Comparison of ENCODE assay signal across 22 cellular contexts in the genomic region with DNA sequence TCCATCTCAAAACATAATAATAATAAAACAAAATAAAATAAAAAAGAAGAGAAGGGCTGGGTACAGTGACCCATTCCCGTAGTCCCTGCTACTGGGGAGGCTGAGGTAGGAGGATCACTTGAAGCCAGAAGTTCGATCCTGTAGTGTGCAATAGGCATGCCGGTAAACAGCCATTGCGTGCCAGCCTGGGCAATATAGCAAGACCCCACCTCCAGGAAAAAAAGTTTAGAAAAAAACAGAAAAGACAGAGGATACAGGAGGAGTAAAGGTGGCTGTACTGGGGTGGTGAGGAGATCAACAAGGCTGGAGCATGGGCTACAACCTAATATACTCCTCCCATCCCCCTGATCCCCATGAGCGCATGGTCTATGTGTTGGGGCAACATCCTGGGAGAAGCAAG. TPM values are rescaled to one million over a fixed set of nuclear protein-coding genes. Genes with fewer than 3 reads are reported as not detected.
DNase-seq lines count a peak whose midpoint lies in the region; ATAC-seq and TF ChIP-seq lines count a peak whose summit lies in the region.
"Had no signal": no experiment of that assay in that cellular context is flagged by ENCODE, and none has a peak within 500 bp of the region (broad histone marks: within the 10 kb centered on the region; RNA-seq: fewer than 3 reads in every experiment).

No MANE protein-coding gene starts in this region.

- no peak for TF ChIP-seq CTCF in CD14-positive monocyte (IDR thresholded peaks at IDR 0.05)
- TF ChIP-seq CTCF in HEK293 (tag by site-specific recombination; IDR thresholded peaks at IDR 0.05), result no peak
- no peak for TF ChIP-seq CTCF in WTC11 (IDR thresholded peaks at IDR 0.05)
- no peak for TF ChIP-seq CTCF in progenitor cell of endocrine pancreas (IDR thresholded peaks at IDR 0.05; ENCODE audit: unreplicated experiment)

- H3K36me3 ChIP-seq in HEK293 (ENCODE audit: control insufficient read depth in 2 of 2, insufficient read depth in 1 of 2, low read length in 2 of 2), result no peaks in the 10 kb centered on the region
- H3K36me3 ChIP-seq: BLaER1 had no signal

- H3K9me3 Mint-ChIP-seq in CD14-positive monocyte (peaks cover 0 to 3% (median 0%) of the 10 kb centered on the region in 7 donors), WTC11 (peaks cover 10% of the 10 kb centered on the region), progenitor cell of endocrine pancreas (ENCODE audit: low read depth) (no peaks in the 10 kb centered on the region)
- H3K9me3 Mint-ChIP-seq: CD4-positive, CD25-positive, alpha-beta regulatory T cell; GM23338; HFFc6; IgD-negative memory B cell had no signal

- POLR2A ChIA-PET in HEK293 (lab: Yijun Ruan, JAX) (no interaction called here), WTC11 (lab: Charles Lee) (no interaction called here)

- intact Hi-C loops in CD14-positive monocyte (cut with micrococcal nuclease), result no loop called here

- H3K27me3 Mint-ChIP-seq in CD14-positive monocyte (ENCODE audit: low read depth in 3 of 3) (peaks cover 0 to 6% (median 0%) of the 10 kb centered on the region in 3 donors), WTC11 (ENCODE audit: low read depth) (no peaks in the 10 kb centered on the region), progenitor cell of endocrine pancreas (no peaks in the 10 kb centered on the region)
- H3K27me3 Mint-ChIP-seq: CD8-positive, alpha-beta memory T cell; IgD-negative memory B cell had no signal

- DNase-seq in CD14-positive monocyte (ENCODE audit: low spot score) (no peak), WTC11 (ENCODE audit: low spot score) (no peak), cerebellum (ENCODE audit: low spot score) (no peak), progenitor cell of endocrine pancreas (ENCODE audit: low spot score, unreplicated experiment) (no peak), OCI-M2 (lab: John Stamatoyannopoulos, UW; ENCODE audit: unreplicated experiment) (no peak), kidney glomerular epithelial cell (lab: John Stamatoyannopoulos, UW) (no peak)
- DNase-seq: AML-193; CD4-positive, CD25-positive, alpha-beta regulatory T cell; CD8-positive, alpha-beta memory T cell; COR-L47; DMS 273 treated with DMSO at 0.1 percent for 48 hours; DMS53; GDM1; HCEC 1CT; HFFc6; KG1 had no signal

- CTCF ChIA-PET in HEK293 (lab: Yijun Ruan, JAX), result interaction anchor here (0.7 kb wide), 1 partner anchor 289 kb away, joined by 3 read pairs; no protein-coding TSS in a partner anchor
- CTCF ChIA-PET in WTC11 (lab: Charles Lee), result interaction anchor here (0.9 kb wide), 1 partner anchor 63 kb away, joined by 3 read pairs; no protein-coding TSS in a partner anchor

- no peak overlapping the region for H3K4me3 ChIP-seq in HEK293 (ENCODE audit: low read depth, low read length)
- H3K4me3 ChIP-seq: A549, BLaER1, GM23338 had no signal

- H3K4me3 Mint-ChIP-seq in CD14-positive monocyte, result no peak overlapping the region
- no peak overlapping the region for H3K4me3 Mint-ChIP-seq in WTC11
- no peak overlapping the region for H3K4me3 Mint-ChIP-seq in progenitor cell of endocrine pancreas (ENCODE audit: low read depth)
- H3K4me3 Mint-ChIP-seq: CD4-positive, CD25-positive, alpha-beta regulatory T cell; CD8-positive, alpha-beta memory T cell; GM23338; HFFc6 had no signal

- H3K27ac ChIP-seq in HEK293 (ENCODE audit: extremely low read depth, low read depth, low read length), result no peak overlapping the region
- H3K27ac ChIP-seq: A549, BLaER1, HL-60 had no signal

- H3K27ac Mint-ChIP-seq in CD14-positive monocyte (peak overlapping the region; percentile 42 to 89 (median 79)), WTC11 (no peak overlapping the region), progenitor cell of endocrine pancreas (no peak overlapping the region)
- H3K27ac Mint-ChIP-seq: CD4-positive, CD25-positive, alpha-beta regulatory T cell; CD8-positive, alpha-beta memory T cell; GM23338; HFFc6 had no signal

- H3K4me1 Mint-ChIP-seq in CD14-positive monocyte (peaks cover 34% of the 10 kb centered on the region), WTC11 (peaks cover 18% of the 10 kb centered on the region), progenitor cell of endocrine pancreas (ENCODE audit: low read depth) (no peaks in the 10 kb centered on the region)

- no peaks in the 10 kb centered on the region for H3K4me1 ChIP-seq in HEK293 (ENCODE audit: control insufficient read depth, insufficient read depth, low read length)

- H3K9me3 ChIP-seq in HEK293 (ENCODE audit: control insufficient read depth, insufficient read depth, low read depth, low read length), result no peaks in the 10 kb centered on the region
- H3K9me3 ChIP-seq: A549 had no signal

- peaks cover 36 to 41% of the 10 kb centered on the region in 2 donors for H3K36me3 Mint-ChIP-seq in CD14-positive monocyte
- H3K36me3 Mint-ChIP-seq in WTC11, result peaks cover 5% of the 10 kb centered on the region; the same call in 1 of the 2 replicates
- H3K36me3 Mint-ChIP-seq in progenitor cell of endocrine pancreas (ENCODE audit: insufficient read depth), result no peaks in the 10 kb centered on the region

- no peak for ATAC-seq in WTC11
- ATAC-seq: A549, GM23338 had no signal

TF ChIP-seq in HEK293, 187 proteins besides CTCF, POLR2A, EP300 and RAD21:
- TF ChIP-seq ZNF121 (tag by site-specific recombination; IDR thresholded peaks at IDR 0.05), result peak; percentile 79
- TF ChIP-seq ZNF114 (tag by site-specific recombination; IDR thresholded peaks at IDR 0.05), result no peak
- no peak for TF ChIP-seq ZNF555 (tag by site-specific recombination; conservative IDR thresholded peaks at IDR 0.05)

TF ChIP-seq in WTC11, 78 proteins besides CTCF, POLR2A, EP300 and RAD21:
- TF ChIP-seq ELF4 (CRISPR knock-in tag; IDR thresholded peaks at IDR 0.05; ENCODE audit: low read depth) (no peak), ZNF121 (CRISPR knock-in tag; IDR thresholded peaks at IDR 0.05) (peak; percentile 38; the same call in 1 of the 2 replicates)

RNA-seq across cellular contexts. Expression of gene PTAFR, which starts 30.8 kb away (rescaled TPM):
- polyA plus RNA-seq in CD14-positive monocyte, result 100 to 1,000 TPM; 331 to 347 TPM
- total RNA-seq in WTC11 (2021) (1.8 to 2.6 TPM (median 1.9 TPM) in 3 replicates), cerebellum (2.6 TPM), progenitor cell of endocrine pancreas (0.19 and 0.27 TPM in 2 replicates)

RNA-seq across cellular contexts. Expression of gene EYA3, which starts 57.3 kb away (rescaled TPM):
- 1 to 10 TPM; 3.3 to 3.7 TPM for polyA plus RNA-seq in CD14-positive monocyte
- total RNA-seq in WTC11 (2021) (27.4 to 29.4 TPM (median 28.1 TPM) in 3 replicates), cerebellum (20.8 TPM), progenitor cell of endocrine pancreas (41.3 and 42.5 TPM in 2 replicates)

Comparison
In these comparisons a context has a peak if more than half of its experiments do, and no peak if none do; other contexts are left out.
1. H3K27ac Mint-ChIP-seq: peak in CD14-positive monocyte (7 of 7); none in WTC11 (single experiment) and progenitor cell of endocrine pancreas (single experiment).